24 cellular contexts compared by ENCODE assay signal in genomic region chr2:8531481-8531880, GRCh38.
"Had no signal": no experiment of that assay in that cellular context is flagged by ENCODE, and none has a peak within 500 bp of the region (broad histone marks: within the 10 kb centered on the region; RNA-seq: fewer than 3 reads in every experiment).

No MANE protein-coding gene starts in this region.

- DNase-seq: activated CD4-positive, alpha-beta memory T cell treated with anti-CD3 and anti-CD28 coated beads for 36 hours; activated CD4-positive, alpha-beta T cell treated with anti-CD3 and anti-CD28 coated beads for 36 hours; activated CD4-positive, alpha-beta T cell treated with anti-CD3 and anti-CD28 coated beads, Interleukin-2, amount 10 ng/mL, durations not matched to agents 24 days and 14 days; activated CD4-positive, CD25-positive, alpha-beta regulatory T cell; activated CD4-positive, CD25-positive, alpha-beta regulatory T cell treated with anti-CD3 and anti-CD28 coated beads, Interleukin-2, amount 50 U/mL, for 72 hours; activated CD8-positive, alpha-beta memory T cell treated with anti-CD3 and anti-CD28 coated beads, Interleukin-2, amount 10 ng/mL, durations not matched to agents 7 days and 5 days; activated CD8-positive, alpha-beta memory T cell treated with anti-CD3 and anti-CD28 coated beads, Interleukin-2, amount 50 U/mL, for 4 hours; activated CD8-positive, alpha-beta T cell treated with anti-CD3 and anti-CD28 coated beads, Interleukin-2, amount 10 ng/mL, durations not matched to agents 7 days and 5 days; activated gamma-delta T cell; activated naive CD4-positive, alpha-beta T cell; activated naive CD4-positive, alpha-beta T cell treated with anti-CD3 and anti-CD28 coated beads, Interleukin-2, amount 50 U/mL, for 16 hours; activated T-cell treated with anti-CD3 and anti-CD28 coated beads, Interleukin-2, amount 50 U/mL, for 1 hour; activated T-cell treated with anti-CD3 and anti-CD28 coated beads, Interleukin-2, amount 50 U/mL, for 72 hours; amygdala; body of pancreas; caudate nucleus; cortex of kidney; effector CD8-positive, alpha-beta T cell; foreskin fibroblast; head of caudate nucleus; T-helper 2 cell had no signal

- H3K27me3 ChIP-seq: body of pancreas had no signal

- H3K4me3 Mint-ChIP-seq: activated CD4-positive, alpha-beta memory T cell treated with anti-CD3 and anti-CD28 coated beads for 36 hours; activated CD4-positive, alpha-beta T cell treated with anti-CD3 and anti-CD28 coated beads for 36 hours; activated CD4-positive, alpha-beta T cell treated with anti-CD3 and anti-CD28 coated beads, Interleukin-2, amount 10 ng/mL, durations not matched to agents 24 days and 14 days; activated CD8-positive, alpha-beta memory T cell treated with anti-CD3 and anti-CD28 coated beads, Interleukin-2, amount 10 ng/mL, durations not matched to agents 7 days and 5 days; activated CD8-positive, alpha-beta T cell treated with anti-CD3 and anti-CD28 coated beads, Interleukin-2, amount 10 ng/mL, durations not matched to agents 7 days and 5 days; activated naive CD8-positive, alpha-beta T cell; activated T-cell treated with anti-CD3 and anti-CD28 coated beads, Interleukin-2, amount 50 U/mL, for 72 hours had no signal

- H3K27ac ChIP-seq: body of pancreas, epithelial cell of prostate had no signal

- ATAC-seq: activated CD4-positive, alpha-beta T cell treated with anti-CD3 and anti-CD28 coated beads for 36 hours; activated CD8-positive, alpha-beta memory T cell treated with anti-CD3 and anti-CD28 coated beads, Interleukin-2, amount 10 ng/mL, durations not matched to agents 7 days and 5 days; activated CD8-positive, alpha-beta T cell treated with anti-CD3 and anti-CD28 coated beads, Interleukin-2, amount 10 ng/mL, durations not matched to agents 7 days and 5 days; activated T-cell treated with anti-CD3 and anti-CD28 coated beads, Interleukin-2, amount 50 U/mL, for 72 hours; body of pancreas; esophagus mucosa had no signal

- H3K27ac Mint-ChIP-seq: activated CD4-positive, alpha-beta memory T cell treated with anti-CD3 and anti-CD28 coated beads for 36 hours; activated CD4-positive, alpha-beta T cell treated with anti-CD3 and anti-CD28 coated beads for 36 hours; activated CD4-positive, alpha-beta T cell treated with anti-CD3 and anti-CD28 coated beads, Interleukin-2, amount 10 ng/mL, durations not matched to agents 24 days and 14 days; activated CD8-positive, alpha-beta memory T cell treated with anti-CD3 and anti-CD28 coated beads, Interleukin-2, amount 10 ng/mL, durations not matched to agents 7 days and 5 days; activated naive CD8-positive, alpha-beta T cell; activated T-cell treated with anti-CD3 and anti-CD28 coated beads, Interleukin-2, amount 50 U/mL, for 72 hours had no signal

- H3K27me3 Mint-ChIP-seq: activated CD4-positive, alpha-beta memory T cell treated with anti-CD3 and anti-CD28 coated beads for 36 hours; activated CD4-positive, alpha-beta T cell treated with anti-CD3 and anti-CD28 coated beads for 36 hours; activated CD4-positive, alpha-beta T cell treated with anti-CD3 and anti-CD28 coated beads, Interleukin-2, amount 10 ng/mL, durations not matched to agents 24 days and 14 days; activated CD8-positive, alpha-beta memory T cell treated with anti-CD3 and anti-CD28 coated beads, Interleukin-2, amount 10 ng/mL, durations not matched to agents 7 days and 5 days; activated naive CD8-positive, alpha-beta T cell had no signal

- H3K4me3 ChIP-seq: body of pancreas had no signal
